Comparison of ENCODE assay signal across 16 cellular contexts in the genomic region with DNA sequence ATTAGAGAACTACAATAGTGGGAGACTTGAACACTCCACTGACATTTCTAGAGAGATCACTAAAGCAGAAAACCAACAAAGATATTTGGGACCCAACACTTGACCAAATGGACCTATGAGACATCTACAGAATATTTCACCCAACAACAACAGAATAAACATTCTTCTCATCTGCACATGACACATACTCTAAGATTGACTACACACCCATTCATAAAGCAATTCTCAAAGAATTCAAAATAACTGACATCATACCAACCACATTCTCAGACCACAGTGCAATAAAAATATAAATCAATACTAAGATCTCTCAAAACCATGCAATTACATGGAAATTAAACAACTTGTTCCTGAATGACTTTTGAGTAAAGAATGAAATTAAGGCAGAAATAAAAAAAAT.
DNase-seq lines count a peak whose midpoint lies in the region; ATAC-seq, FAIRE-seq and TF ChIP-seq lines count a peak whose summit lies in the region.
"Had no signal": no experiment of that assay in that cellular context is flagged by ENCODE, and none has a peak within 500 bp of the region (broad histone marks: within the 10 kb centered on the region; RNA-seq: fewer than 3 reads in every experiment).

No MANE protein-coding gene starts in this region.

- H3K4me1 Mint-ChIP-seq in Calu3 (ENCODE audit: low read depth, unreplicated experiment): peaks cover 47% of the 10 kb centered on the region
- H3K4me1 Mint-ChIP-seq: IgD-negative memory B cell had no signal

- H3K27ac ChIP-seq in PC-3 (ENCODE audit: low read length): peak overlapping the region; percentile 88
- peak overlapping the region; percentile 90 for H3K27ac ChIP-seq in osteoblast (ENCODE audit: low read depth, low read length)
- H3K27ac ChIP-seq: left ventricle myocardium inferior, prostate gland had no signal

- H2AFZ ChIP-seq in PC-3 (ENCODE audit: low read length) (no peak overlapping the region), osteoblast (ENCODE audit: low read length) (no peak overlapping the region)

- DNase-seq in Calu3 (no peak), PC-3 (peak; percentile 91), osteoblast (ENCODE audit: insufficient read length, low spot score, missing footprints) (no peak), GM03348 (ENCODE audit: low spot score) (no peak), NCI-H1092 treated with DMSO at 0.1 percent for 48 hours (lab: John Stamatoyannopoulos, UW) (no peak)
- DNase-seq in activated naive CD4-positive, alpha-beta T cell treated with Interleukin-2 at 50 U/mL for 16 hours: no peak
- DNase-seq: activated naive CD4-positive, alpha-beta T cell; effector memory CD8-positive, alpha-beta T cell; left ventricle myocardium inferior; NCI-H2081; OCI-M1 had no signal

- intact Hi-C loops in Calu3 (cut with micrococcal nuclease; ENCODE audit: unreplicated experiment): loop anchor here (5.0 kb wide), 1 partner anchor 885 kb away; no protein-coding TSS in a partner anchor
- intact Hi-C loops in PC-3 (cut with micrococcal nuclease): loop anchor here (2.0 to 5.0 kb wide), 5 partner anchors 45 to 330 kb away; no protein-coding TSS in a partner anchor

- H3K27ac Mint-ChIP-seq in Calu3 (ENCODE audit: unreplicated experiment): peak overlapping the region; percentile 12
- H3K27ac Mint-ChIP-seq: effector memory CD8-positive, alpha-beta T cell; IgD-negative memory B cell had no signal

- no peaks in the 10 kb centered on the region for H3K27me3 Mint-ChIP-seq in Calu3 (ENCODE audit: unreplicated experiment)
- H3K27me3 Mint-ChIP-seq: effector memory CD8-positive, alpha-beta T cell; IgD-negative memory B cell had no signal

- FAIRE-seq in endometrium (lab: Jason Lieb, UNC): peak; percentile 97
- FAIRE-seq: D721Med had no signal

- H3K4me3 ChIP-seq in PC-3 (ENCODE audit: low read length) (0 out of 2 replicates have a peak overlapping the region, but pooled peaks have one; percentile 5), osteoblast (ENCODE audit: insufficient read depth, low read length) (no peak overlapping the region)
- H3K4me3 ChIP-seq: left ventricle myocardium inferior, prostate gland had no signal

- no peaks in the 10 kb centered on the region for H3K36me3 ChIP-seq in PC-3 (ENCODE audit: low read depth, low read length)
- no peaks in the 10 kb centered on the region for H3K36me3 ChIP-seq in osteoblast (ENCODE audit: insufficient read depth, low read length)
- H3K36me3 ChIP-seq: left ventricle myocardium inferior, prostate gland had no signal

- peak overlapping the region; percentile 66 for H3K4me2 ChIP-seq in PC-3 (ENCODE audit: low read length)
- H3K4me2 ChIP-seq in osteoblast (ENCODE audit: insufficient read depth, low read length): peak overlapping the region; percentile 24

- H3K9me2 ChIP-seq in PC-3 (replicated peaks; ENCODE audit: low read length): no peaks in the 10 kb centered on the region

- no peaks in the 10 kb centered on the region for H3K36me3 Mint-ChIP-seq in Calu3 (ENCODE audit: insufficient read depth, unreplicated experiment)

- H3K79me2 ChIP-seq in PC-3 (ENCODE audit: low read length): no peaks in the 10 kb centered on the region
- peaks cover 5% of the 10 kb centered on the region for H3K79me2 ChIP-seq in osteoblast (ENCODE audit: insufficient read depth, low read length)

- CTCF ChIA-PET in Calu3 (lab: Charles Lee) (interaction anchor here (0.8 to 0.9 kb wide), 2 partner anchors 8 to 889 kb away, joined by 3 read pairs; no protein-coding TSS in a partner anchor), PC-3 (lab: Charles Lee) (no interaction called here)

- no peaks in the 10 kb centered on the region for H3K9me3 ChIP-seq in PC-3 (ENCODE audit: low read length)
- no peaks in the 10 kb centered on the region for H3K9me3 ChIP-seq in osteoblast (ENCODE audit: low read depth, low read length)
- H3K9me3 ChIP-seq: prostate gland had no signal

- peak; percentile 91 for ATAC-seq in PC-3
- no peak for ATAC-seq in HG02970 (IDR thresholded peaks at IDR 0.05; ENCODE audit: low FRiP score, unreplicated experiment)
- ATAC-seq: effector memory CD8-positive, alpha-beta T cell had no signal

- H4K20me1 ChIP-seq in PC-3 (ENCODE audit: low read length): no peaks in the 10 kb centered on the region
- H4K20me1 ChIP-seq in osteoblast (ENCODE audit: insufficient read depth, low read length): no peaks in the 10 kb centered on the region

- H3F3A ChIP-seq in PC-3 (ENCODE audit: low read length, unreplicated experiment): peaks cover 10% of the 10 kb centered on the region

- POLR2A ChIA-PET in PC-3 (lab: Charles Lee; ENCODE audit: unreplicated experiment): no interaction called here

- H3K9ac ChIP-seq in PC-3 (ENCODE audit: low read length): peak overlapping the region; percentile 50

- BruUV-seq in Calu3 (replicated peaks; lab: Mats Ljungman, UMichigan) (no TSS peak), PC-3 (replicated peaks; lab: Mats Ljungman, UMichigan) (no TSS peak)

- peaks cover 5% of the 10 kb centered on the region for H3K9me3 Mint-ChIP-seq in Calu3 (ENCODE audit: low read depth, unreplicated experiment)

- peaks cover 41% of the 10 kb centered on the region for H3K4me1 ChIP-seq in PC-3 (ENCODE audit: insufficient read depth, low read length)
- peaks cover 37% of the 10 kb centered on the region for H3K4me1 ChIP-seq in osteoblast (ENCODE audit: insufficient read depth, low read length)
- H3K4me1 ChIP-seq: prostate gland had no signal

- H3K27me3 ChIP-seq in PC-3 (ENCODE audit: low read length) (no peaks in the 10 kb centered on the region), osteoblast (ENCODE audit: insufficient read depth, low read length) (no peaks in the 10 kb centered on the region)

- no peak overlapping the region for H3K4me3 Mint-ChIP-seq in Calu3 (ENCODE audit: low read depth, unreplicated experiment)
- H3K4me3 Mint-ChIP-seq: effector memory CD8-positive, alpha-beta T cell; IgD-negative memory B cell had no signal

- TF ChIP-seq CTCF in Calu3 (IDR thresholded peaks at IDR 0.05; ENCODE audit: unreplicated experiment) (no peak), PC-3 (conservative IDR thresholded peaks at IDR 0.05; ENCODE audit: low read depth, low read length) (no peak), osteoblast (IDR thresholded peaks at IDR 0.05; ENCODE audit: extremely low read depth, low read depth, low read length) (no peak)
